In the genomic region with DNA sequence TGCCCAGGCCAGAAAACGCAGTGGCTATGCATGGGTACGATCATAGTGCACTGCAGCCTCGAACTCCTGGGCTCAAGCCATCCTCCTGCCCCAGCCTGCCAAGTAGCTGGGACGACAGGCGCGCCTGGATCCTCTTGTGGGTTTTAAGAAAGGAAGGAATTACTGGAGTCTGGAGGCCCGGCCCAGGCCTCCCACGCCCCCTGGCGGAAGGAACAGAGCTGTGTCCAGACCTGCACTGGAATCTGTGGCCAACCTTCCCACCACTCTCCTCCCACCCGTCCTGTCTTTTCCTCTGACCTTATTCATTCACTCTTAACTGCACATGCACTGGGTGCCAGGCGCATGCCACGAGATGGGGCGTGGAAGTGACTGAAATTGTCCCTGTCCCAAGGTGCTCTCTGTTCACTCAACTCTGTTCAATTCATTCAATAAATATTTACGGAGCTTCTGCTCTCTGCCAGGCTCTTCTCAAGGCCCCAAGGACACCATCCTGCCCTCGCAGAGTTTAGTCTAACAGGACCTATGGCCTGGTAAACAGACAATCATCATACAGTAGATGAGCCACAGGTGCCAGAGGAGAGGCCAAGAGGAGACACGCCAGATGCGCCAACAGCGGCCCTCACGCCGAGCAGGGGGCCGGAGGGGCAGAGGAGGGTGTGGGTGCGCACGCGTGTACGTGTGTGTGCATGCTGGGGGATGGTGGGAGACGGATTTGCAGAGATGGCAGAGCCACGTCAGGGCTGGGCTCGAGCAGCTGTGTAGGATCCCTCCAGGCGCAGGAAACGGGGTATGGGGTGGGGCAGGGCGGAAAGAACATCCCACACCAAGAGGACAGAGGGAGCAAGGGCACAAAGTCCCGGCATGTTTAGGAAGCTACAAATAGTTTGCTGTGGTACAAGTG, we compare ENCODE assay signal across 9 cellular contexts. TPM values are rescaled to one million over a fixed set of nuclear protein-coding genes. Genes with fewer than 3 reads are reported as not detected.
A peak's percentile ranks its signal among the peaks of the same experiment; 100 is the strongest.
DNase-seq lines count a peak whose midpoint lies in the region; ATAC-seq and TF ChIP-seq lines count a peak whose summit lies in the region.
"Had no signal": no experiment of that assay in that cellular context is flagged by ENCODE, and none has a peak within 500 bp of the region (broad histone marks: within the 10 kb centered on the region; RNA-seq: fewer than 3 reads in every experiment).

No MANE protein-coding gene starts in this region.

- no peaks in the 10 kb centered on the region for H3K9me3 Mint-ChIP-seq in activated CD8-positive, alpha-beta T cell treated with anti-CD3 and anti-CD28 coated beads for 36 hours
- H3K9me3 Mint-ChIP-seq: stimulated activated naive CD8-positive, alpha-beta T cell treated with anti-CD3 and anti-CD28 coated beads, Interleukin-15, Interleukin-2, amounts not matched to agents 100 ng/mL and 50 ng/mL, for 24 hours had no signal

- H3K27ac Mint-ChIP-seq in activated CD8-positive, alpha-beta T cell treated with anti-CD3 and anti-CD28 coated beads for 36 hours: no peak overlapping the region
- H3K27ac Mint-ChIP-seq: stimulated activated naive CD8-positive, alpha-beta T cell treated with anti-CD3 and anti-CD28 coated beads, Interleukin-15, Interleukin-2, amounts not matched to agents 100 ng/mL and 50 ng/mL, for 24 hours had no signal

- intact Hi-C loops in activated CD8-positive, alpha-beta T cell treated with anti-CD3 and anti-CD28 coated beads for 36 hours (cut with micrococcal nuclease): loop anchor here (10.0 kb wide), 1 partner anchor 85 kb away; no protein-coding TSS in a partner anchor
- intact Hi-C loops in mucosa of descending colon (cut with DNase I, micrococcal nuclease): loop anchor here in 1 of 2 donors (10.0 kb wide), 1 partner anchor 45 kb away; a partner anchor contains a TSS
- intact Hi-C loops in testis (cut with DNase I; ENCODE audit: low total_unique reads): no loop called here

- H3K4me3 ChIP-seq in epithelial cell of proximal tubule (ENCODE audit: low read depth, low read length) (no peak overlapping the region), mucosa of descending colon (no peak overlapping the region), testis (no peak overlapping the region)

- no peaks in the 10 kb centered on the region for H3K36me3 ChIP-seq in mucosa of descending colon (ENCODE audit: low read depth)
- H3K36me3 ChIP-seq in testis (ENCODE audit: low read depth, missing control alignments): no peaks in the 10 kb centered on the region

- H3K4me1 ChIP-seq in mucosa of descending colon (ENCODE audit: low read depth) (peaks cover 35% of the 10 kb centered on the region), testis (peaks cover 7% of the 10 kb centered on the region)

- TF ChIP-seq CTCF in activated CD8-positive, alpha-beta T cell treated with anti-CD3 and anti-CD28 coated beads for 36 hours (IDR thresholded peaks at IDR 0.05): peak; percentile 88
- TF ChIP-seq CTCF in epithelial cell of proximal tubule (conservative IDR thresholded peaks at IDR 0.05; ENCODE audit: low read depth, low read length) (peak; percentile 94), mucosa of descending colon (IDR thresholded peaks at IDR 0.05) (peak; percentile 77), testis (IDR thresholded peaks at IDR 0.05) (peak; percentile 57 to 77 (median 74))

- H3K27me3 ChIP-seq in testis: no peaks in the 10 kb centered on the region

- no peaks in the 10 kb centered on the region for H3K36me3 Mint-ChIP-seq in activated CD8-positive, alpha-beta T cell treated with anti-CD3 and anti-CD28 coated beads for 36 hours (ENCODE audit: low read depth)

- H3K9me3 ChIP-seq in mucosa of descending colon: no peaks in the 10 kb centered on the region
- H3K9me3 ChIP-seq in testis: no peaks in the 10 kb centered on the region

- H3K4me1 Mint-ChIP-seq in activated CD8-positive, alpha-beta T cell treated with anti-CD3 and anti-CD28 coated beads for 36 hours (ENCODE audit: low read depth): no peaks in the 10 kb centered on the region

- 53 to 59% methylated on average over 20 to 32 of the region's 32 CpGs for WGBS in testis, 2 donors

- peak; percentile 33 for DNase-seq in DMS79 (lab: John Stamatoyannopoulos, UW)
- peak; percentile 62 for DNase-seq in NCI-H82 treated with DMSO at 0.1 percent for 48 hours (lab: John Stamatoyannopoulos, UW; ENCODE audit: unreplicated experiment)
- peak; percentile 65 for DNase-seq in activated CD8-positive, alpha-beta T cell treated with anti-CD3 and anti-CD28 coated beads for 36 hours
- no peak for DNase-seq in epithelial cell of proximal tubule (ENCODE audit: low read depth)
- peak; percentile 86 to 90 (median 89) for DNase-seq in mucosa of descending colon
- peak; percentile 84 for DNase-seq in testis

- no peak overlapping the region for H3K4me3 Mint-ChIP-seq in activated CD8-positive, alpha-beta T cell treated with anti-CD3 and anti-CD28 coated beads for 36 hours
- H3K4me3 Mint-ChIP-seq: stimulated activated naive CD8-positive, alpha-beta T cell treated with anti-CD3 and anti-CD28 coated beads, Interleukin-15, Interleukin-2, amounts not matched to agents 100 ng/mL and 50 ng/mL, for 24 hours had no signal

- peaks cover 5% of the 10 kb centered on the region for H3K27me3 Mint-ChIP-seq in activated CD8-positive, alpha-beta T cell treated with anti-CD3 and anti-CD28 coated beads for 36 hours

- TF ChIP-seq POLR2A in testis (IDR thresholded peaks at IDR 0.05): no peak

- CTCF ChIA-PET in activated CD8-positive, alpha-beta T cell treated with anti-CD3 and anti-CD28 coated beads for 36 hours (lab: Charles Lee): interaction anchor here (0.6 to 4.7 kb wide), 40 partner anchors 8 to 223 kb away, joined by 3 to 19 read pairs (median 4); a partner anchor contains a TSS

- no peak overlapping the region for H3K27ac ChIP-seq in testis

- POLR2A ChIA-PET in activated CD8-positive, alpha-beta T cell treated with anti-CD3 and anti-CD28 coated beads for 36 hours (lab: Charles Lee): no interaction called here

- peak; percentile 75 for ATAC-seq in HG03439 (IDR thresholded peaks at IDR 0.05; ENCODE audit: unreplicated experiment)
- peak; percentile 72 for ATAC-seq in activated CD8-positive, alpha-beta T cell treated with anti-CD3 and anti-CD28 coated beads for 36 hours
- peak; percentile 86 for ATAC-seq in mucosa of descending colon
- no peak for ATAC-seq in HG03521 (IDR thresholded peaks at IDR 0.05; ENCODE audit: unreplicated experiment)

RNA-seq across cellular contexts. Expression of a gene that starts 13.7 kb away (rescaled TPM):
- 100 to 1,000 TPM; 148 to 158 TPM for total RNA-seq in activated CD8-positive, alpha-beta T cell treated with anti-CD3 and anti-CD28 coated beads for 36 hours
- total RNA-seq in epithelial cell of proximal tubule (159 and 164 TPM in 2 replicates), mucosa of descending colon (100 to 1,000 TPM in 2 of 3 donors, 10 to 100 TPM in 1; 93.9 to 208 (median 183) TPM), testis (10 to 100 TPM; 63.5 to 91.1 TPM)
- 132 TPM for polyA plus RNA-seq in testis (ENCODE audit: insufficient read depth, low read depth, low replicate concordance)

RNA-seq across cellular contexts. Expression of a gene that starts 44.9 kb away (rescaled TPM):
- 10 to 100 TPM; 84.6 to 86.4 TPM for total RNA-seq in activated CD8-positive, alpha-beta T cell treated with anti-CD3 and anti-CD28 coated beads for 36 hours
- total RNA-seq in epithelial cell of proximal tubule (4.7 and 6.7 TPM in 2 replicates), mucosa of descending colon (100 to 1,000 TPM in 2 of 3 donors, 10 to 100 TPM in 1; 69.5 to 175 (median 162) TPM), testis (1 to 10 TPM; 1.4 to 2.9 TPM)
- 3.7 TPM for polyA plus RNA-seq in testis (ENCODE audit: insufficient read depth, low read depth, low replicate concordance)

RNA-seq across cellular contexts. Expression of a gene that starts 54.6 kb away (rescaled TPM):
- under 1 TPM in 1 of 2 experiments, not detected in 1; 0.34 TPM for total RNA-seq in activated CD8-positive, alpha-beta T cell treated with anti-CD3 and anti-CD28 coated beads for 36 hours
- 0.69 and 3.2 TPM in 2 replicates for total RNA-seq in epithelial cell of proximal tubule
- total RNA-seq in mucosa of descending colon: 1 to 10 TPM in 2 of 3 donors, under 1 TPM in 1; 0.19 to 1.5 (median 1.2) TPM
- total RNA-seq in testis: 1 to 10 TPM; 1.8 to 8.0 TPM
- 2.8 TPM for polyA plus RNA-seq in testis (ENCODE audit: insufficient read depth, low read depth, low replicate concordance)
